Comparison of ENCODE assay signal across 8 cellular contexts in the genomic region with DNA sequence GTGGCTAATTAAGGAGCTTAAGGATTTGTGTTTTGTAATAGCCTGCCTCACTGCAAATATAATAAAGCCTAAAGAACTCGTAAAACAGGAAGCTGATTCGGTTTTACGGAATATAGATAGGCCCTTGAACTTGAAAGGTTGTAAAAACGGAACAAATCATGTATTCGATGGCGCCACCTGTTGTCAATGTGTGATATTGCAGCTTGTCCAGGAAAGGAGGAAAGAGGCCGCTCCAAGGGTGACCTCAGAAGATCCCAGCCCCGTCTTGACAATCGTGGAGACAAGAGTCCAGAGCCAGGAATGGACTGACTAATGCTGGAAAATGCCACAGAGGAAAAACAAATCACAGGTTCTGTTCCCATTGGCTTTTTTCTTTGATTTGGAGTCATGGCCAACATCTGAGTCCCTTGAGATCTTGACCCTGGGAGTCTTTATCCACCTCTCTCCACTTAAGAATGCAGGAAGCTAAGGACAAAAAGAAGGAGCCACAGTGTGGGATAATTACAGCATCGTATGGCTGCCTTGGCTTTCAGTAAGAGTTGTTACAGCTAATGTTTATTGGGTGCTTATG. TPM values are rescaled to one million over a fixed set of nuclear protein-coding genes. Genes with fewer than 3 reads are reported as not detected.
DNase-seq lines count a peak whose midpoint lies in the region; ATAC-seq and FAIRE-seq lines count a peak whose summit lies in the region.

No MANE protein-coding gene starts in this region.

- ATAC-seq in HG02885 (IDR thresholded peaks at IDR 0.05; ENCODE audit: poor library complexity, unreplicated experiment) (no peak), HG03442 (IDR thresholded peaks at IDR 0.05; ENCODE audit: unreplicated experiment) (no peak)

- no peak for FAIRE-seq in small intestine (lab: Jason Lieb, UNC)

- H3K27me3 ChIP-seq in Karpas-422 (ENCODE audit: low read length) (no peaks in the 10 kb centered on the region), small intestine (ENCODE audit: control insufficient read depth in 2 of 2, insufficient read depth in 2 of 2, low read length in 2 of 2) (no peaks in the 10 kb centered on the region)

- H3K27ac ChIP-seq in Karpas-422 (ENCODE audit: low read length) (no peak overlapping the region), small intestine (ENCODE audit: low read depth in 1 of 2, low read length in 1 of 2) (no peak overlapping the region)

- no peak overlapping the region for H3K9ac ChIP-seq in Karpas-422 (ENCODE audit: low read length)

- no peaks in the 10 kb centered on the region for H4K20me1 ChIP-seq in Karpas-422 (ENCODE audit: insufficient read depth, low read depth, low read length)

- DNase-seq in ELR (ENCODE audit: low read depth) (peak; percentile 60), Karpas-422 (peak; percentile 86), SHP77 treated with DMSO at 0.1 percent for 48 hours (lab: John Stamatoyannopoulos, UW) (peak; percentile 16), astrocyte of the hippocampus (ENCODE audit: low read depth, low spot score) (peak; percentile 76), iPS-NIHi11 (ENCODE audit: low spot score) (peak; percentile 82), small intestine (peak; percentile 64)

- H3K4me1 ChIP-seq in Karpas-422 (ENCODE audit: low read length): no peaks in the 10 kb centered on the region
- H3K4me1 ChIP-seq in small intestine (ENCODE audit: control insufficient read depth in 2 of 2, insufficient read depth in 1 of 2, low read depth in 1 of 2, low read length in 1 of 2): no peaks in the 10 kb centered on the region

- H2AFZ ChIP-seq in Karpas-422 (ENCODE audit: low read length): no peak overlapping the region

- no peaks in the 10 kb centered on the region for H3K79me2 ChIP-seq in Karpas-422 (ENCODE audit: low read length)

- WGBS in small intestine, 3 donors: 2 to 5% (median 5%) methylated on average over 10 of the region's 10 CpGs

- H3K9me2 ChIP-seq in Karpas-422 (replicated peaks; ENCODE audit: insufficient read depth, low read length): no peaks in the 10 kb centered on the region

- no peaks in the 10 kb centered on the region for H3K36me3 ChIP-seq in Karpas-422 (ENCODE audit: insufficient read depth, low read length)
- no peaks in the 10 kb centered on the region for H3K36me3 ChIP-seq in small intestine (ENCODE audit: control insufficient read depth in 2 of 2, insufficient read depth in 2 of 2, low read length in 2 of 2)

- H3K9me3 ChIP-seq in Karpas-422 (ENCODE audit: low read length): no peaks in the 10 kb centered on the region
- H3K9me3 ChIP-seq in small intestine (ENCODE audit: control insufficient read depth, low read depth): no peaks in the 10 kb centered on the region

- H3K4me2 ChIP-seq in Karpas-422 (ENCODE audit: low read depth, low read length, poor library complexity, severe bottlenecking): no peak overlapping the region

- H3K4me3 ChIP-seq in Karpas-422 (ENCODE audit: low read length) (no peak overlapping the region), small intestine (ENCODE audit: low read depth in 1 of 2, low read length in 2 of 2) (no peak overlapping the region)

RNA-seq across cellular contexts. Expression of gene IGSF21, which starts 7.0 kb away (rescaled TPM):
- total RNA-seq in Karpas-422 (2014; rRNA removed; shearing (Covaris generic); ENCODE audit: low replicate concordance): 0.26 TPM in 1 of 2 replicates, not detected in the other
- polyA plus RNA-seq in small intestine: under 1 TPM in 1 of 3 donors, not detected in 2; 0.18 TPM

Comparison
In these comparisons a context has a peak if more than half of its experiments do, and no peak if none do; other contexts are left out.
1. DNase-seq: peak in every context shown above with its lines; median percentile 86 in Karpas-422; 82 in iPS-NIHi11; 76 in astrocyte of the hippocampus; 64 in small intestine; 60 in ELR; 16 in SHP77 treated with DMSO at 0.1 percent for 48 hours.